In genomic region chr11:102085864-102086551, GRCh38 we compare ENCODE assay signal across 20 cellular contexts. TPM values are rescaled to one million over a fixed set of nuclear protein-coding genes. Genes with fewer than 3 reads are reported as not detected.
DNase-seq lines count a peak whose midpoint lies in the region; ATAC-seq, FAIRE-seq and TF ChIP-seq lines count a peak whose summit lies in the region.
"Had no signal": no experiment of that assay in that cellular context is flagged by ENCODE, and none has a peak within 500 bp of the region (broad histone marks: within the 10 kb centered on the region; RNA-seq: fewer than 3 reads in every experiment).

No MANE protein-coding gene starts in this region.

- H2BK5ac ChIP-seq in IMR-90 (ENCODE audit: low read depth, low read length, poor library complexity, severe bottlenecking), result no peak overlapping the region

- H3K36me3 ChIP-seq in IMR-90 (ENCODE audit: control insufficient read depth, insufficient read depth, low read length), result no peaks in the 10 kb centered on the region
- H3K36me3 ChIP-seq: Peyer's patch had no signal

- FAIRE-seq in A549 (lab: Jason Lieb, UNC), result no peak

- no peak overlapping the region for H3K4ac ChIP-seq in IMR-90 (ENCODE audit: low read depth, low read length)

- H3K9me1 ChIP-seq in IMR-90 (ENCODE audit: insufficient read depth, low read length), result no peaks in the 10 kb centered on the region

- no TSS peak for BruUV-seq in IMR-90 (replicated peaks; lab: Mats Ljungman, UMichigan)

- intact Hi-C loops in IMR-90 (cut with micrococcal nuclease) (no loop called here), left cardiac atrium (cut with DNase I) (no loop called here)

- no peak overlapping the region for H2AK5ac ChIP-seq in IMR-90 (ENCODE audit: low read depth, low read length)

- TF ChIP-seq RAD21 in A549 (conservative IDR thresholded peaks at IDR 0.05 in 1 of 2, IDR thresholded peaks at IDR 0.05 in 1 of 2) (no peak), IMR-90 (IDR thresholded peaks at IDR 0.05; ENCODE audit: low read length) (no peak)

- no peak overlapping the region for H2AFZ ChIP-seq in IMR-90 (replicated peaks; ENCODE audit: low read length, poor library complexity)

- peak; percentile 62 to 84 for DNase-seq in A549 (ENCODE audit: low read depth in 1 of 2, low spot score in 1 of 2)
- peak; percentile 39 for DNase-seq in IMR-90
- peak; percentile 64 for DNase-seq in astrocyte of the hippocampus (ENCODE audit: low read depth, low spot score)
- DNase-seq in iris pigment epithelial cell (ENCODE audit: low read depth), result peak; percentile 32
- DNase-seq in A172 (ENCODE audit: low spot score), result no peak
- DNase-seq in left cardiac atrium, result no peak
- DNase-seq: 8988T; Calu3; CD4-positive, CD25-positive, alpha-beta regulatory T cell; DND-41; GOT3; HFFc6; Kasumi-1; NCI-H1417; NCI-H2171; NCI-H774; Peyer's patch; SIG-M5 had no signal

- no peak overlapping the region for H4K91ac ChIP-seq in IMR-90 (ENCODE audit: insufficient read depth, low read depth, low read length)

- H3K4me1 ChIP-seq in A549 (peaks cover 20% of the 10 kb centered on the region), IMR-90 (ENCODE audit: control insufficient read depth, insufficient read depth, low read length) (0 out of 2 replicates have a peak, but pooled peaks cover 3% of the 10 kb centered on the region)
- H3K4me1 ChIP-seq: Peyer's patch had no signal

- TF ChIP-seq POLR2A in A549 (IDR thresholded peaks at IDR 0.05; ENCODE audit: low read length) (no peak), IMR-90 (IDR thresholded peaks at IDR 0.05; ENCODE audit: low read depth, low read length) (no peak)

- CTCF ChIA-PET in A549 (lab: Yijun Ruan, JAX), result no interaction called here
- CTCF ChIA-PET in IMR-90 (lab: Yijun Ruan, JAX), result no interaction called here

- no peak for TF ChIP-seq CTCF in A549 (IDR thresholded peaks at IDR 0.05)
- TF ChIP-seq CTCF in IMR-90 (conservative IDR thresholded peaks at IDR 0.05; ENCODE audit: low read depth, low read length), result no peak

- no peaks in the 10 kb centered on the region for H3K9me3 ChIP-seq in A549
- no peaks in the 10 kb centered on the region for H3K9me3 ChIP-seq in IMR-90 (ENCODE audit: control insufficient read depth, insufficient read depth, low read length)
- H3K9me3 ChIP-seq: Peyer's patch had no signal

- no peak overlapping the region for H3K9ac ChIP-seq in IMR-90 (ENCODE audit: low read depth, low read length)

- H4K8ac ChIP-seq in IMR-90 (ENCODE audit: low read depth in 2 of 2, low read length in 2 of 2), result no peak overlapping the region

- POLR2A ChIA-PET in A549 (lab: Yijun Ruan, JAX) (interaction anchor here (0.6 kb wide), 1 partner anchor 114 kb away, joined by 3 read pairs; no protein-coding TSS in a partner anchor), IMR-90 (lab: Charles Lee; ENCODE audit: unreplicated experiment) (interaction anchor here (0.6 kb wide), 1 partner anchor 10 kb away, joined by 3 read pairs; no protein-coding TSS in a partner anchor)

- H3K18ac ChIP-seq in IMR-90 (ENCODE audit: low read depth, low read length), result no peak overlapping the region

- H3K23ac ChIP-seq in IMR-90 (ENCODE audit: low read depth, low read length), result no peak overlapping the region

- TF ChIP-seq EP300 in A549 (IDR thresholded peaks at IDR 0.05), result no peak

- ATAC-seq in A549 (peak; percentile 93 to 97), IMR-90 (ENCODE audit: low read depth) (peak; percentile 57; the same call in 1 of the 2 replicates), left cardiac atrium (no peak), GM19328 (IDR thresholded peaks at IDR 0.05; ENCODE audit: unreplicated experiment) (no peak)
- no peak for ATAC-seq in activated CD4-positive, CD25-positive, alpha-beta regulatory T cell treated with anti-CD3 and anti-CD28 coated beads, Interleukin-2, amount 50 U/mL, for 24 hours

- peak overlapping the region; percentile 69 for H3K4me2 ChIP-seq in A549
- H3K4me2 ChIP-seq in IMR-90 (ENCODE audit: low read depth, low read length), result no peak overlapping the region

- no peak overlapping the region for H3K4me3 ChIP-seq in A549
- H3K4me3 ChIP-seq in IMR-90 (ENCODE audit: insufficient read depth, low read depth, low read length), result no peak overlapping the region
- H3K4me3 ChIP-seq: Peyer's patch had no signal

- no peaks in the 10 kb centered on the region for H3K79me1 ChIP-seq in IMR-90 (ENCODE audit: low read depth in 1 of 2, low read length in 2 of 2)

- H4K5ac ChIP-seq in IMR-90 (ENCODE audit: low read depth, low read length), result no peak overlapping the region

- 10% methylated on average over 7 of the region's 7 CpGs for WGBS in A549 (ENCODE audit: missing lambda C conversion rate)
- WGBS in IMR-90 (ENCODE audit: extremely low coverage in 2 of 2, insufficient read length in 1 of 2), 2 experiments, result no CpG with 5 or more reads among the region's 7 CpGs

- H3K14ac ChIP-seq in IMR-90 (replicated peaks; ENCODE audit: low read depth, low read length), result no peak overlapping the region

- no peak overlapping the region for H2AK9ac ChIP-seq in IMR-90 (replicated peaks; ENCODE audit: low read depth, low read length, poor library complexity)

- H4K20me1 ChIP-seq in IMR-90 (ENCODE audit: insufficient read depth, low read length), result no peaks in the 10 kb centered on the region

- dilution Hi-C loops in IMR-90 (cut with HindIII; ENCODE audit: low sequenced_read_pairs, unreplicated experiment), result no loop called here

- H3K56ac ChIP-seq in IMR-90 (ENCODE audit: extremely low read depth, insufficient read depth, low read length), result no peak overlapping the region

- no peak overlapping the region for H2BK120ac ChIP-seq in IMR-90 (ENCODE audit: low read depth, low read length)

- H3K27me3 ChIP-seq in IMR-90 (ENCODE audit: control insufficient read depth, insufficient read depth, low read length), result no peaks in the 10 kb centered on the region
- H3K27me3 ChIP-seq: Peyer's patch had no signal

- no peak overlapping the region for H2BK15ac ChIP-seq in IMR-90 (ENCODE audit: low read depth, low read length)

- in situ Hi-C loops in IMR-90 (cut with MboI; ENCODE audit: low sequenced_read_pairs), result no loop called here

- no peak overlapping the region for H2BK20ac ChIP-seq in IMR-90 (ENCODE audit: low read depth, low read length)

- H3K27ac ChIP-seq in A549 (peak overlapping the region; percentile 55 to 63; a peak in 5 of 6 replicates), IMR-90 (ENCODE audit: insufficient read depth, low read length) (no peak overlapping the region)
- H3K27ac ChIP-seq: Peyer's patch had no signal

TF ChIP-seq in A549, 52 proteins besides CTCF, POLR2A, EP300 and RAD21 (continues in another document):
- TF ChIP-seq EHMT2 (IDR thresholded peaks at IDR 0.05; ENCODE audit: low read depth) (no peak), TFCP2L1 (CRISPR knock-in tag; IDR thresholded peaks at IDR 0.05) (no peak), FOSL2 (IDR thresholded peaks at IDR 0.05) (no peak), FOSL2 (CRISPR knock-in tag; IDR thresholded peaks at IDR 0.05) (peak; percentile 50; the same call in 1 of the 2 replicates), KDM1A (IDR thresholded peaks at IDR 0.05; ENCODE audit: low read depth) (no peak), HOXB5 (CRISPR knock-in tag; IDR thresholded peaks at IDR 0.05) (no peak), FOXS1 (CRISPR knock-in tag; IDR thresholded peaks at IDR 0.05) (0 out of 2 replicates have a peak, but pooled peaks have one; percentile 18), GATA3 (IDR thresholded peaks at IDR 0.05; ENCODE audit: borderline replicate concordance) (peak; percentile 80), CEBPB (IDR thresholded peaks at IDR 0.05) (peak in 1 of 2 experiments; percentile 44; a peak in 1 of 4 replicates), NPAS2 (CRISPR knock-in tag; IDR thresholded peaks at IDR 0.05; ENCODE audit: borderline replicate concordance) (no peak)

TF ChIP-seq in IMR-90, 13 proteins besides CTCF, POLR2A, EP300 and RAD21 (continues in another document):
- TF ChIP-seq FOS (IDR thresholded peaks at IDR 0.05; ENCODE audit: low read depth, low read length) (no peak), USF2 (IDR thresholded peaks at IDR 0.05; ENCODE audit: low read depth, low read length) (no peak), SMC3 (IDR thresholded peaks at IDR 0.05; ENCODE audit: low read depth, low read length) (no peak)

RNA-seq across cellular contexts. Expression of gene YAP1, which starts 24.2 kb away (rescaled TPM):
- 48.0 and 73.6 TPM in 2 replicates for polyA plus RNA-seq in A549 (2011; rRNA removed)
- 23.1 and 30.4 TPM in 2 replicates for polyA plus RNA-seq in A549 (2012; cell fraction: cytosol; rRNA removed)
- 25.1 and 25.8 TPM in 2 replicates for polyA plus RNA-seq in A549 (2012; cell fraction: nucleus; rRNA removed)
- 36.4 to 40.4 TPM (median 39.6 TPM) in 3 replicates for polyA plus RNA-seq in A549 (2017; fragmentation: RNase III; extraction: RNeasy Plus Mini Kit Qiagen cat#74134 plus additional on column Dnase treatment)
- 140 and 142 TPM in 2 replicates for polyA minus RNA-seq in A549 (2011; rRNA and poly(A)+ RNA removed)
- total RNA-seq in IMR-90 (2012; rRNA removed), result 207 and 251 TPM in 2 replicates
- polyA plus RNA-seq in IMR-90 (2012; rRNA removed), result 116 and 121 TPM in 2 replicates
- 43.6 and 73.6 TPM in 2 replicates for polyA plus RNA-seq in IMR-90 (2012; cell fraction: cytosol; rRNA removed)
- 55.7 and 77.4 TPM in 2 replicates for polyA plus RNA-seq in IMR-90 (2012; cell fraction: nucleus; rRNA removed; ENCODE audit: low replicate concordance)
- 33.2 and 44.5 TPM in 2 replicates for total RNA-seq in A172 (2014; rRNA removed; shearing (Covaris generic))
- total RNA-seq in left cardiac atrium, result 10 to 100 TPM; 59.1 to 67.5 TPM
- total RNA-seq: CD4-positive, CD25-positive, alpha-beta regulatory T cell had no signal
- polyA plus RNA-seq: CD4-positive, CD25-positive, alpha-beta regulatory T cell had no signal

RNA-seq across cellular contexts. Expression of gene CFAP300, which starts 38.8 kb away (rescaled TPM):
- polyA plus RNA-seq in A549 (2011; rRNA removed) (12.6 and 17.1 TPM in 2 replicates), A549 (2017; fragmentation: RNase III; extraction: RNeasy Plus Mini Kit Qiagen cat#74134 plus additional on column Dnase treatment) (6.1 to 8.2 TPM (median 7.6 TPM) in 3 replicates), IMR-90 (2012; rRNA removed) (0.87 and 1.8 TPM in 2 replicates)
- 2.7 and 2.8 TPM in 2 replicates for polyA plus RNA-seq in A549 (2012; cell fraction: cytosol; rRNA removed)
- polyA plus RNA-seq in A549 (2012; cell fraction: nucleus; rRNA removed), result 1.0 and 2.7 TPM in 2 replicates
- 2.5 and 3.3 TPM in 2 replicates for polyA minus RNA-seq in A549 (2011; rRNA and poly(A)+ RNA removed)
- total RNA-seq in IMR-90 (2012; rRNA removed) (0.90 and 1.9 TPM in 2 replicates), left cardiac atrium (1 to 10 TPM in 1 of 2 donors, under 1 TPM in 1; 0.74 to 2.2 TPM)
- 0.27 and 0.32 TPM in 2 replicates for polyA plus RNA-seq in IMR-90 (2012; cell fraction: cytosol; rRNA removed)
- polyA plus RNA-seq in IMR-90 (2012; cell fraction: nucleus; rRNA removed; ENCODE audit: low replicate concordance), result 0.07 and 0.47 TPM in 2 replicates
- total RNA-seq in A172 (2014; rRNA removed; shearing (Covaris generic)), result 9.0 and 9.1 TPM in 2 replicates
- total RNA-seq: CD4-positive, CD25-positive, alpha-beta regulatory T cell had no signal
- polyA plus RNA-seq: CD4-positive, CD25-positive, alpha-beta regulatory T cell had no signal

Comparison
In these comparisons a context has a peak if more than half of its experiments do, and no peak if none do; other contexts are left out.
1. ATAC-seq: peak in A549 (2 of 2) and IMR-90 (single experiment); none in left cardiac atrium (0 of 2), activated CD4-positive, CD25-positive, alpha-beta regulatory T cell treated with anti-CD3 and anti-CD28 coated beads, Interleukin-2, amount 50 U/mL, for 24 hours (0 of 2) and GM19328 (single experiment).
2. DNase-seq: peak in A549 (2 of 2), IMR-90 (single experiment), astrocyte of the hippocampus (single experiment) and iris pigment epithelial cell (single experiment); none in A172 (single experiment) and left cardiac atrium (single experiment).